Comparison of ENCODE assay signal across 19 cellular contexts in genomic region chr7:155603190-155603857, GRCh38. TPM values are rescaled to one million over a fixed set of nuclear protein-coding genes. Genes with fewer than 3 reads are reported as not detected.
A peak's percentile ranks its signal among the peaks of the same experiment; 100 is the strongest.
DNase-seq lines count a peak whose midpoint lies in the region; ATAC-seq and TF ChIP-seq lines count a peak whose summit lies in the region.
"Had no signal": no experiment of that assay in that cellular context is flagged by ENCODE, and none has a peak within 500 bp of the region (broad histone marks: within the 10 kb centered on the region; RNA-seq: fewer than 3 reads in every experiment).

No MANE protein-coding gene starts in this region.

- no peak overlapping the region for H3K9ac ChIP-seq in OCI-LY1 (ENCODE audit: low read length)

- no peak overlapping the region for H3K27ac ChIP-seq in OCI-LY1 (ENCODE audit: low read depth, low read length, poor library complexity, severe bottlenecking)
- no peak overlapping the region for H3K27ac ChIP-seq in spleen
- H3K27ac ChIP-seq: RWPE1, SJCRH30 had no signal

- H2AFZ ChIP-seq in OCI-LY1 (ENCODE audit: low read length) = no peak overlapping the region

- DNase-seq in activated CD8-positive, alpha-beta memory T cell treated with anti-CD3 and anti-CD28 coated beads, Interleukin-2, amount 10 ng/mL, durations not matched to agents 7 days and 5 days = peak; percentile 25
- DNase-seq in activated CD8-positive, alpha-beta memory T cell treated with anti-CD3 and anti-CD28 coated beads, Interleukin-2, amount 50 U/mL, for 4 hours = no peak
- DNase-seq in islet precursor cell (peak; percentile 55), spleen (peak; percentile 58), immature natural killer cell (no peak), DMS 273 (lab: John Stamatoyannopoulos, UW; ENCODE audit: unreplicated experiment) (no peak), GM13976 (ENCODE audit: low spot score) (no peak)
- DNase-seq: HFFc6, NCI-H1105 treated with DMSO at 0.1 percent for 48 hours, NCI-H187, NCI-H345, NCI-H526 treated with DMSO at 0.1 percent for 48 hours, SW 1271 had no signal

- H3K27ac Mint-ChIP-seq in activated CD8-positive, alpha-beta memory T cell treated with anti-CD3 and anti-CD28 coated beads, Interleukin-2, amount 10 ng/mL, durations not matched to agents 7 days and 5 days = no peak overlapping the region
- H3K27ac Mint-ChIP-seq in immature natural killer cell = no peak overlapping the region
- H3K27ac Mint-ChIP-seq: HFFc6 had no signal

- H3K4me1 Mint-ChIP-seq in activated CD8-positive, alpha-beta memory T cell treated with anti-CD3 and anti-CD28 coated beads, Interleukin-2, amount 10 ng/mL, durations not matched to agents 7 days and 5 days = peaks cover 6% of the 10 kb centered on the region
- peaks cover 2 to 6% of the 10 kb centered on the region in 2 donors for H3K4me1 Mint-ChIP-seq in immature natural killer cell

- H3K4me3 ChIP-seq in OCI-LY1 (ENCODE audit: low read depth, low read length, poor library complexity, severe bottlenecking) = no peak overlapping the region
- no peak overlapping the region for H3K4me3 ChIP-seq in spleen
- H3K4me3 ChIP-seq: SJCRH30 had no signal

- no peak for ATAC-seq in activated CD8-positive, alpha-beta memory T cell treated with anti-CD3 and anti-CD28 coated beads, Interleukin-2, amount 10 ng/mL, durations not matched to agents 7 days and 5 days

- H3K9me2 ChIP-seq in OCI-LY1 (ENCODE audit: low read depth, low read length) = no peaks in the 10 kb centered on the region

- TF ChIP-seq CTCF in OCI-LY1 (IDR thresholded peaks at IDR 0.05; ENCODE audit: low read length) = no peak
- TF ChIP-seq CTCF in spleen (IDR thresholded peaks at IDR 0.05 in 8 of 11, conservative IDR thresholded peaks at IDR 0.05 in 3 of 11) = no peak
- no peak for TF ChIP-seq CTCF in GM13976 (IDR thresholded peaks at IDR 0.05; ENCODE audit: borderline replicate concordance, control extremely low read depth, extremely low read depth, insufficient read depth, missing control alignments)

- TF ChIP-seq POLR2A in spleen (IDR thresholded peaks at IDR 0.05) = no peak

- H3K27me3 Mint-ChIP-seq in activated CD8-positive, alpha-beta memory T cell treated with anti-CD3 and anti-CD28 coated beads, Interleukin-2, amount 10 ng/mL, durations not matched to agents 7 days and 5 days = peaks cover 50% of the 10 kb centered on the region
- H3K27me3 Mint-ChIP-seq in immature natural killer cell (ENCODE audit: low read depth in 3 of 3) = peaks cover 2 to 19% (median 14%) of the 10 kb centered on the region in 3 donors

- no peaks in the 10 kb centered on the region for H3K9me3 Mint-ChIP-seq in activated CD8-positive, alpha-beta memory T cell treated with anti-CD3 and anti-CD28 coated beads, Interleukin-2, amount 10 ng/mL, durations not matched to agents 7 days and 5 days (ENCODE audit: low read depth)
- H3K9me3 Mint-ChIP-seq in immature natural killer cell = no peaks in the 10 kb centered on the region
- H3K9me3 Mint-ChIP-seq: HFFc6, IgD-negative memory B cell had no signal

- H3K27me3 ChIP-seq in OCI-LY1 (ENCODE audit: insufficient read depth, low read length) (peaks cover 15% of the 10 kb centered on the region), spleen (replicated peaks in 1 of 7) (peaks cover 0 to 43% (median 0%) of the 10 kb centered on the region in 7 donors)
- H3K27me3 ChIP-seq: SJCRH30 had no signal

- H3K36me3 Mint-ChIP-seq in activated CD8-positive, alpha-beta memory T cell treated with anti-CD3 and anti-CD28 coated beads, Interleukin-2, amount 10 ng/mL, durations not matched to agents 7 days and 5 days = no peaks in the 10 kb centered on the region
- H3K36me3 Mint-ChIP-seq in immature natural killer cell = no peaks in the 10 kb centered on the region

- H3K79me2 ChIP-seq in OCI-LY1 (ENCODE audit: insufficient read depth, low read length) = no peaks in the 10 kb centered on the region

- no peaks in the 10 kb centered on the region for H3K36me3 ChIP-seq in OCI-LY1 (ENCODE audit: insufficient read depth, low read length)
- no peaks in the 10 kb centered on the region for H3K36me3 ChIP-seq in spleen
- H3K36me3 ChIP-seq: SJCRH30 had no signal

- intact Hi-C loops in spleen (cut with DNase I; ENCODE audit: low total_unique reads) = no loop called here

- in situ Hi-C loops in GM13976 (cut with MboI; ENCODE audit: low sequenced_read_pairs, unreplicated experiment) = no loop called here

- CTCF ChIA-PET in activated CD8-positive, alpha-beta memory T cell treated with anti-CD3 and anti-CD28 coated beads, Interleukin-2, amount 10 ng/mL, durations not matched to agents 7 days and 5 days (lab: Charles Lee) = interaction anchor here (0.6 to 2.2 kb wide), 2 partner anchors 10 to 165 kb away, joined by 4 to 8 read pairs; no protein-coding TSS in a partner anchor

- H3F3A ChIP-seq in OCI-LY1 (ENCODE audit: insufficient read depth, low read length) = no peaks in the 10 kb centered on the region

- no peaks in the 10 kb centered on the region for H4K20me1 ChIP-seq in OCI-LY1 (ENCODE audit: insufficient read depth, low read length)

- no peaks in the 10 kb centered on the region for H3K9me3 ChIP-seq in OCI-LY1 (ENCODE audit: low read length)
- no peaks in the 10 kb centered on the region for H3K9me3 ChIP-seq in spleen
- H3K9me3 ChIP-seq: SJCRH30 had no signal

- 50 to 63% (median 57%) methylated on average over 19 of the region's 19 CpGs for WGBS in spleen, 5 donors

- H3K4me3 Mint-ChIP-seq in activated CD8-positive, alpha-beta memory T cell treated with anti-CD3 and anti-CD28 coated beads, Interleukin-2, amount 10 ng/mL, durations not matched to agents 7 days and 5 days = no peak overlapping the region
- no peak overlapping the region for H3K4me3 Mint-ChIP-seq in immature natural killer cell
- H3K4me3 Mint-ChIP-seq: HFFc6, IgD-negative memory B cell had no signal

- H3K4me1 ChIP-seq in OCI-LY1 (ENCODE audit: insufficient read depth, low read length, severe bottlenecking) = peaks cover 4% of the 10 kb centered on the region
- H3K4me1 ChIP-seq in spleen = peaks cover 0 to 8% (median 4%) of the 10 kb centered on the region in 6 donors
- H3K4me1 ChIP-seq: SJCRH30 had no signal

- peak overlapping the region; percentile 25; the same call in 1 of the 2 replicates for H3K4me2 ChIP-seq in OCI-LY1 (ENCODE audit: low read length)

RNA-seq across cellular contexts. Expression of gene RBM33, which starts 41.1 kb away (rescaled TPM):
- 100 to 1,000 TPM in 1 of 2 experiments, 10 to 100 TPM in 1; 75.6 to 102 TPM for total RNA-seq in activated CD8-positive, alpha-beta memory T cell treated with anti-CD3 and anti-CD28 coated beads, Interleukin-2, amount 10 ng/mL, durations not matched to agents 7 days and 5 days
- 100 to 1,000 TPM in 3 of 7 donors, 10 to 100 TPM in 4; 68.1 to 109 (median 93.2) TPM for total RNA-seq in spleen
- polyA plus RNA-seq in spleen = 10 to 100 TPM in 2 of 3 donors, 1 to 10 TPM in 1; 9.7 to 23.8 (median 10.2) TPM
- 10 to 100 TPM; 10.9 to 61.5 (median 28.3) TPM for polyA plus RNA-seq in immature natural killer cell

RNA-seq across cellular contexts. Expression of gene CNPY1, which starts 57.0 kb away (rescaled TPM):
- not detected for total RNA-seq in activated CD8-positive, alpha-beta memory T cell treated with anti-CD3 and anti-CD28 coated beads, Interleukin-2, amount 10 ng/mL, durations not matched to agents 7 days and 5 days
- not detected for total RNA-seq in spleen
- not detected for polyA plus RNA-seq in spleen
- not detected for polyA plus RNA-seq in immature natural killer cell
- total RNA-seq: A172, HFFc6, SJCRH30 had no signal
- polyA plus RNA-seq: BJ, IgD-negative memory B cell had no signal

Comparison
In these comparisons a context has a peak if more than half of its experiments do, and no peak if none do; other contexts are left out.
1. DNase-seq: peak in activated CD8-positive, alpha-beta memory T cell treated with anti-CD3 and anti-CD28 coated beads, Interleukin-2, amount 10 ng/mL, durations not matched to agents 7 days and 5 days (single experiment), islet precursor cell (single experiment) and spleen (single experiment); none in activated CD8-positive, alpha-beta memory T cell treated with anti-CD3 and anti-CD28 coated beads, Interleukin-2, amount 50 U/mL, for 4 hours (single experiment), immature natural killer cell (0 of 3), DMS 273 (single experiment) and GM13976 (single experiment).